12 cellular contexts compared by ENCODE assay signal in genomic region chr6:157670466-157671186, GRCh38.
DNase-seq lines count a peak whose midpoint lies in the region; ATAC-seq and TF ChIP-seq lines count a peak whose summit lies in the region.
"Had no signal": no experiment of that assay in that cellular context is flagged by ENCODE, and none has a peak within 500 bp of the region (broad histone marks: within the 10 kb centered on the region; RNA-seq: fewer than 3 reads in every experiment).

No MANE protein-coding gene starts in this region.

- CTCF ChIA-PET in activated CD4-positive, alpha-beta T cell treated with anti-CD3 and anti-CD28 coated beads for 36 hours (lab: Charles Lee) = interaction anchor here (0.7 to 3.2 kb wide), 12 partner anchors 12 to 356 kb away, joined by 3 to 12 read pairs (median 4); partner anchors contain the start of gene TMEM242

- no peak overlapping the region for H3K4ac ChIP-seq in mesendoderm (ENCODE audit: low read depth, low read length)

- H3K36me3 Mint-ChIP-seq in activated CD4-positive, alpha-beta T cell treated with anti-CD3 and anti-CD28 coated beads for 36 hours (ENCODE audit: low read depth) = no peaks in the 10 kb centered on the region
- H3K36me3 Mint-ChIP-seq in endodermal cell (ENCODE audit: low read depth) = no peaks in the 10 kb centered on the region

- H3K56ac ChIP-seq in mesendoderm (ENCODE audit: low read length) = no peak overlapping the region

- H4K5ac ChIP-seq in mesendoderm (ENCODE audit: low read length) = no peak overlapping the region

- no peak overlapping the region for H2AFZ ChIP-seq in MM.1S (ENCODE audit: low read length)

- H2AK5ac ChIP-seq in mesendoderm (ENCODE audit: low read length) = no peak overlapping the region

- H3K23ac ChIP-seq in mesendoderm (ENCODE audit: low read length) = no peak overlapping the region

- no peaks in the 10 kb centered on the region for H3K36me3 ChIP-seq in endodermal cell (ENCODE audit: control insufficient read depth, insufficient read depth, low read length)
- H3K36me3 ChIP-seq in mesendoderm (ENCODE audit: control insufficient read depth, insufficient read depth, low read length) = no peaks in the 10 kb centered on the region
- no peaks in the 10 kb centered on the region for H3K36me3 ChIP-seq in uterus
- no peaks in the 10 kb centered on the region for H3K36me3 ChIP-seq in MM.1S (replicated peaks; ENCODE audit: insufficient read depth, low read length)

- H3K27me3 ChIP-seq in endodermal cell (ENCODE audit: control insufficient read depth, insufficient read depth, low read length, poor library complexity, severe bottlenecking) = no peaks in the 10 kb centered on the region
- no peaks in the 10 kb centered on the region for H3K27me3 ChIP-seq in mesendoderm (ENCODE audit: insufficient read depth, low read length, poor library complexity)
- no peaks in the 10 kb centered on the region for H3K27me3 ChIP-seq in uterus
- H3K27me3 ChIP-seq in MM.1S (replicated peaks; ENCODE audit: insufficient read depth, low read length) = no peaks in the 10 kb centered on the region

- no peaks in the 10 kb centered on the region for H3F3A ChIP-seq in MM.1S (ENCODE audit: insufficient read depth, low read length)

- no peak overlapping the region for H3K4me2 ChIP-seq in mesendoderm (ENCODE audit: low read length)
- H3K4me2 ChIP-seq in MM.1S (ENCODE audit: low read depth, low read length) = no peak overlapping the region

- H4K8ac ChIP-seq in mesendoderm (ENCODE audit: low read depth, low read length) = no peak overlapping the region

- H3K9ac ChIP-seq in endodermal cell (ENCODE audit: extremely low read depth, low read length, poor library complexity, severe bottlenecking) (no peak overlapping the region), mesendoderm (ENCODE audit: low read length) (no peak overlapping the region), MM.1S (ENCODE audit: low read length) (no peak overlapping the region)

- WGBS in endodermal cell (ENCODE audit: insufficient coverage in 1 of 2, insufficient read length in 1 of 2), 2 experiments = 91 to 92% methylated on average over 6 to 9 of the region's 9 CpGs
- no CpG with 5 or more reads among the region's 9 CpGs for WGBS in mesendoderm (ENCODE audit: extremely low coverage, insufficient coverage, low lambda C conversion rate)

- no peak for TF ChIP-seq CTCF in endodermal cell (conservative IDR thresholded peaks at IDR 0.05)
- no peak for TF ChIP-seq CTCF in uterus (IDR thresholded peaks at IDR 0.05)
- no peak for TF ChIP-seq CTCF in MM.1S (IDR thresholded peaks at IDR 0.05; ENCODE audit: low read length)

- no peak overlapping the region for H2BK15ac ChIP-seq in mesendoderm (replicated peaks; ENCODE audit: low read depth)

- H3K27me3 Mint-ChIP-seq in activated CD4-positive, alpha-beta T cell treated with anti-CD3 and anti-CD28 coated beads for 36 hours = peaks cover 3% of the 10 kb centered on the region
- no peaks in the 10 kb centered on the region for H3K27me3 Mint-ChIP-seq in endodermal cell (ENCODE audit: insufficient read depth)

- H3K9me2 ChIP-seq in MM.1S (replicated peaks; ENCODE audit: insufficient read depth, low read length) = no peaks in the 10 kb centered on the region

- H2BK5ac ChIP-seq in mesendoderm (ENCODE audit: low read length) = no peak overlapping the region

- H3K4me3 ChIP-seq in endodermal cell (ENCODE audit: low read length) (no peak overlapping the region), mesendoderm (ENCODE audit: low read length) (no peak overlapping the region), uterus (no peak overlapping the region), MM.1S (ENCODE audit: low read length) (no peak overlapping the region)

- H2BK120ac ChIP-seq in mesendoderm (ENCODE audit: low read depth, low read length) = no peak overlapping the region

- TF ChIP-seq POLR2A in uterus (IDR thresholded peaks at IDR 0.05) = no peak

- H3K9me3 ChIP-seq in endodermal cell (ENCODE audit: control insufficient read depth, low read length) (no peaks in the 10 kb centered on the region), uterus (no peaks in the 10 kb centered on the region), MM.1S (replicated peaks; ENCODE audit: insufficient read depth, low read length) (no peaks in the 10 kb centered on the region)

- no peaks in the 10 kb centered on the region for H4K20me1 ChIP-seq in MM.1S (ENCODE audit: insufficient read depth, low read length)

- H3K4me1 ChIP-seq in endodermal cell (ENCODE audit: control insufficient read depth, insufficient read depth, low read length) (peaks cover 7% of the 10 kb centered on the region), mesendoderm (ENCODE audit: control insufficient read depth, low read depth, low read length) (peaks cover 5% of the 10 kb centered on the region), uterus (peaks cover 14 to 16% of the 10 kb centered on the region in 2 donors), MM.1S (ENCODE audit: low read length) (no peaks in the 10 kb centered on the region)

- peak; percentile 22 for DNase-seq in activated CD4-positive, alpha-beta T cell treated with anti-CD3 and anti-CD28 coated beads for 36 hours
- no peak for DNase-seq in activated CD4-positive, alpha-beta T cell treated with anti-CD3 and anti-CD28 coated beads, Interleukin-2, amount 50 U/mL, for 4 hours
- DNase-seq in endodermal cell = peak; percentile 67
- DNase-seq in mesendoderm = peak; percentile 25
- DNase-seq in uterus = peak; percentile 66
- DNase-seq in MM.1S = no peak
- DNase-seq in globus pallidus (ENCODE audit: low spot score) = no peak
- DNase-seq: DMS 273 treated with DMSO at 0.1 percent for 48 hours, immature natural killer cell, IMR-90, NCI-H187 treated with DMSO at 0.1 percent for 48 hours had no signal

- ATAC-seq in activated CD4-positive, alpha-beta T cell treated with anti-CD3 and anti-CD28 coated beads for 36 hours = peak; percentile 35
- ATAC-seq in GM19452 (IDR thresholded peaks at IDR 0.05; ENCODE audit: unreplicated experiment) = no peak

- peaks cover 31% of the 10 kb centered on the region for H3K4me1 Mint-ChIP-seq in activated CD4-positive, alpha-beta T cell treated with anti-CD3 and anti-CD28 coated beads for 36 hours
- peaks cover 28% of the 10 kb centered on the region for H3K4me1 Mint-ChIP-seq in endodermal cell

- H3K79me2 ChIP-seq in mesendoderm (ENCODE audit: control insufficient read depth, insufficient read depth, low read length) (no peaks in the 10 kb centered on the region), MM.1S (ENCODE audit: low read length) (no peaks in the 10 kb centered on the region)

- no peaks in the 10 kb centered on the region for H3K9me3 Mint-ChIP-seq in activated CD4-positive, alpha-beta T cell treated with anti-CD3 and anti-CD28 coated beads for 36 hours (ENCODE audit: low read depth)
- H3K9me3 Mint-ChIP-seq in endodermal cell = no peaks in the 10 kb centered on the region
- H3K9me3 Mint-ChIP-seq: immature natural killer cell had no signal

- no peaks in the 10 kb centered on the region for H3K79me1 ChIP-seq in mesendoderm (ENCODE audit: low read length)

- no peak overlapping the region for H3K27ac ChIP-seq in endodermal cell (ENCODE audit: low read depth, low read length)
- no peak overlapping the region for H3K27ac ChIP-seq in mesendoderm (ENCODE audit: low read depth, low read length)
- peak overlapping the region; percentile 77 to 86 for H3K27ac ChIP-seq in uterus
- no peak overlapping the region for H3K27ac ChIP-seq in MM.1S (ENCODE audit: low read length)

- intact Hi-C loops in activated CD4-positive, alpha-beta T cell treated with anti-CD3 and anti-CD28 coated beads for 36 hours (cut with DNase I, micrococcal nuclease) = no loop called here
- intact Hi-C loops in uterus (cut with DNase I; ENCODE audit: low total_unique reads) = no loop called here

- no peak overlapping the region for H3K18ac ChIP-seq in mesendoderm (ENCODE audit: low read length)

- no peak overlapping the region for H3K4me3 Mint-ChIP-seq in activated CD4-positive, alpha-beta T cell treated with anti-CD3 and anti-CD28 coated beads for 36 hours
- no peak overlapping the region for H3K4me3 Mint-ChIP-seq in endodermal cell
- H3K4me3 Mint-ChIP-seq: immature natural killer cell had no signal

- POLR2A ChIA-PET in activated CD4-positive, alpha-beta T cell treated with anti-CD3 and anti-CD28 coated beads for 36 hours (lab: Charles Lee) = no interaction called here

- no peak overlapping the region for H3K27ac Mint-ChIP-seq in activated CD4-positive, alpha-beta T cell treated with anti-CD3 and anti-CD28 coated beads for 36 hours
- H3K27ac Mint-ChIP-seq in endodermal cell = no peak overlapping the region
- H3K27ac Mint-ChIP-seq: immature natural killer cell had no signal

Comparison
In these comparisons a context has a peak if more than half of its experiments do, and no peak if none do; other contexts are left out.
1. DNase-seq: peak in activated CD4-positive, alpha-beta T cell treated with anti-CD3 and anti-CD28 coated beads for 36 hours (single experiment), endodermal cell (single experiment), mesendoderm (single experiment) and uterus (2 of 2); none in activated CD4-positive, alpha-beta T cell treated with anti-CD3 and anti-CD28 coated beads, Interleukin-2, amount 50 U/mL, for 4 hours (0 of 2), MM.1S (single experiment) and globus pallidus (single experiment).
2. H3K27ac ChIP-seq: peak in uterus (2 of 2); none in endodermal cell (single experiment), mesendoderm (single experiment) and MM.1S (single experiment).